In the genomic region with DNA sequence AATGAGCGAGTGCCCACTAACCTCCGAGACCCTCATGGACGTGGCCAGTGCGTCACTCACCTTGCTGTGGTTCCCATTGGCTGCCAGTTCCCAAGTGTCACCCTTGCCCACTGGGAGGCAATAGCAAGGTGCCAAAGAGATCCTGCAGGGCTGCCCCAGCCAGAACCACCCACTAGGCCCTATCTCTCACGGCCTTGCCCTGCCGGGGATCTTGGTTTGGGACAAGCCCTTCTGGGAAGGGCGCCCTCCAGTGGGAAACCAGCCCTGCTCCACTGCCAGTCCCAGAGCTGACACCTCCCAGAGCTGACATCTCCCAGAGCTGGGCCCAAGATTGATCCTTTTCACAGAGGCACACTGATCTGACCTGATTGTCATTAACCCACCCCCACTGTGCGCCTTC, we compare ENCODE assay signal across 9 cellular contexts. TPM values are rescaled to one million over a fixed set of nuclear protein-coding genes. Genes with fewer than 3 reads are reported as not detected.
DNase-seq lines count a peak whose midpoint lies in the region; ATAC-seq and TF ChIP-seq lines count a peak whose summit lies in the region.
"Had no signal": no experiment of that assay in that cellular context is flagged by ENCODE, and none has a peak within 500 bp of the region (broad histone marks: within the 10 kb centered on the region; RNA-seq: fewer than 3 reads in every experiment).

No MANE protein-coding gene starts in this region.

- H3K4me3 Mint-ChIP-seq in brain = peak overlapping the region in 1 of 5 experiments; percentile 57
- H3K4me3 Mint-ChIP-seq in naive thymus-derived CD4-positive, alpha-beta T cell = peak overlapping the region in 9 of 10 donors; percentile 9 to 82 (median 73)

- H3K4me1 ChIP-seq in DOHH2 (ENCODE audit: control insufficient read depth, low read length) = peaks cover 37% of the 10 kb centered on the region
- H3K4me1 ChIP-seq in naive thymus-derived CD4-positive, alpha-beta T cell (ENCODE audit: control insufficient read depth in 2 of 2, insufficient read depth in 2 of 2, low read length in 2 of 2) = peaks cover 32 to 73% of the 10 kb centered on the region in 2 donors

- POLR2A ChIA-PET in naive thymus-derived CD4-positive, alpha-beta T cell (lab: Charles Lee) = interaction anchor here (0.6 to 3.6 kb wide), 10 partner anchors 16 to 345 kb away, joined by 3 to 31 read pairs (median 4); partner anchors contain the start of gene MTFR1L

- H3K36me3 ChIP-seq in DOHH2 (ENCODE audit: control insufficient read depth, low read length) (no peaks in the 10 kb centered on the region), MG63 (no peaks in the 10 kb centered on the region)
- no peaks in the 10 kb centered on the region for H3K36me3 ChIP-seq in naive thymus-derived CD4-positive, alpha-beta T cell (ENCODE audit: control insufficient read depth in 2 of 3, insufficient read depth in 3 of 3, low read length in 3 of 3)

- H3K27me3 ChIP-seq in DOHH2 (ENCODE audit: control insufficient read depth, low read length) (peaks cover 8% of the 10 kb centered on the region), MG63 (no peaks in the 10 kb centered on the region)
- H3K27me3 ChIP-seq in naive thymus-derived CD4-positive, alpha-beta T cell (ENCODE audit: control insufficient read depth in 2 of 2, insufficient read depth in 2 of 2, low read length in 2 of 2) = no peaks in the 10 kb centered on the region

- no peak overlapping the region for H3K4me2 ChIP-seq in DOHH2 (ENCODE audit: low read length)

- 0 out of 2 replicates have a peak, but pooled peaks cover 3% of the 10 kb centered on the region for H4K20me1 ChIP-seq in DOHH2 (ENCODE audit: control insufficient read depth, insufficient read depth, low read depth, low read length)

- peak overlapping the region in 3 of 5 experiments; percentile 20 to 64 (median 59) for H3K27ac Mint-ChIP-seq in brain
- peak overlapping the region; percentile 27 to 98 (median 89) for H3K27ac Mint-ChIP-seq in naive thymus-derived CD4-positive, alpha-beta T cell
- H3K27ac Mint-ChIP-seq: IgD-negative memory B cell had no signal

- intact Hi-C loops in naive thymus-derived CD4-positive, alpha-beta T cell (cut with micrococcal nuclease) = loop anchor here (1.0 to 5.0 kb wide), 9 partner anchors 43 to 296 kb away; partner anchors contain the start of genes LDLRAP1 (in 2 of the 2) and MAN1C1 (in 1 of the 2)

- no peaks in the 10 kb centered on the region for H3K9me3 Mint-ChIP-seq in brain
- H3K9me3 Mint-ChIP-seq in naive thymus-derived CD4-positive, alpha-beta T cell = peaks cover 0 to 5% (median 0%) of the 10 kb centered on the region in 11 donors

- H3K4me3 ChIP-seq in DOHH2 (ENCODE audit: low read length) (no peak overlapping the region), MG63 (no peak overlapping the region)
- H3K4me3 ChIP-seq in naive thymus-derived CD4-positive, alpha-beta T cell (ENCODE audit: low read length) = no peak overlapping the region

- no peak overlapping the region for H3K27ac ChIP-seq in DOHH2 (ENCODE audit: low read depth, low read length)
- peak overlapping the region; percentile 37 for H3K27ac ChIP-seq in naive thymus-derived CD4-positive, alpha-beta T cell (ENCODE audit: low read depth, low read length)

- no peaks in the 10 kb centered on the region for H3K9me2 ChIP-seq in DOHH2 (replicated peaks; ENCODE audit: control insufficient read depth, low read length)

- H3K79me2 ChIP-seq in DOHH2 (ENCODE audit: control insufficient read depth, low read length) = no peaks in the 10 kb centered on the region

- H3K27me3 Mint-ChIP-seq in brain = peaks cover 9% of the 10 kb centered on the region
- H3K27me3 Mint-ChIP-seq in naive thymus-derived CD4-positive, alpha-beta T cell = peaks cover 0 to 37% (median 0%) of the 10 kb centered on the region in 5 donors
- H3K27me3 Mint-ChIP-seq: IgD-negative memory B cell had no signal

- CTCF ChIA-PET in naive thymus-derived CD4-positive, alpha-beta T cell (lab: Charles Lee) = interaction anchor here (0.5 to 4.1 kb wide), 15 partner anchors 10 to 1970 kb away, joined by 3 to 32 read pairs (median 3); partner anchors contain the start of gene MTFR1L

- DNase-seq in MG63 = peak; percentile 39
- peak in 1 of 9 donors; percentile 31 for DNase-seq in naive thymus-derived CD4-positive, alpha-beta T cell
- no peak for DNase-seq in cortex of kidney (lab: John Stamatoyannopoulos, UW)
- DNase-seq in NCI-H1930 (lab: John Stamatoyannopoulos, UW) = no peak

- ATAC-seq in naive thymus-derived CD4-positive, alpha-beta T cell = no peak
- ATAC-seq in GM18517 (IDR thresholded peaks at IDR 0.05; ENCODE audit: unreplicated experiment) = no peak
- no peak for ATAC-seq in GM18868 (IDR thresholded peaks at IDR 0.05; ENCODE audit: unreplicated experiment)

- H3K9me3 ChIP-seq in DOHH2 (ENCODE audit: control insufficient read depth, insufficient read depth, low read length) = no peaks in the 10 kb centered on the region
- H3K9me3 ChIP-seq in MG63 = no peaks in the 10 kb centered on the region
- no peaks in the 10 kb centered on the region for H3K9me3 ChIP-seq in naive thymus-derived CD4-positive, alpha-beta T cell (ENCODE audit: control insufficient read depth in 2 of 3, low read length in 3 of 3)

- no peaks in the 10 kb centered on the region for H3K36me3 Mint-ChIP-seq in brain
- peaks cover 0 to 3% (median 0%) of the 10 kb centered on the region in 5 donors for H3K36me3 Mint-ChIP-seq in naive thymus-derived CD4-positive, alpha-beta T cell
- H3K36me3 Mint-ChIP-seq: IgD-negative memory B cell had no signal

- TF ChIP-seq CTCF in DOHH2 (IDR thresholded peaks at IDR 0.05; ENCODE audit: low read depth, low read length, poor library complexity, severe bottlenecking) = peak; percentile 85
- peak in 1 of 2 experiments; percentile 46 for TF ChIP-seq CTCF in brain (conservative IDR thresholded peaks at IDR 0.05)

- peaks cover 66% of the 10 kb centered on the region for H3K4me1 Mint-ChIP-seq in brain
- H3K4me1 Mint-ChIP-seq in naive thymus-derived CD4-positive, alpha-beta T cell = peaks cover 40 to 93% (median 81%) of the 10 kb centered on the region in 7 donors

- peaks cover 4% of the 10 kb centered on the region; the same call in 1 of the 2 replicates for H3F3A ChIP-seq in DOHH2 (ENCODE audit: control insufficient read depth, insufficient read depth)

RNA-seq across cellular contexts. Expression of gene SELENON, which starts 2.1 kb away (rescaled TPM):
- 12.9 and 18.8 TPM in 2 replicates for total RNA-seq in MG63 (2014; rRNA removed; shearing (Covaris generic); ENCODE audit: low replicate concordance)
- 118 TPM for polyA plus RNA-seq in brain (ENCODE audit: insufficient read depth, low read depth, low replicate concordance)
- 10 to 100 TPM; 11.9 to 27.7 (median 25.8) TPM for total RNA-seq in naive thymus-derived CD4-positive, alpha-beta T cell
- 1 to 10 TPM; 2.6 to 5.6 TPM for polyA plus RNA-seq in naive thymus-derived CD4-positive, alpha-beta T cell

RNA-seq across cellular contexts. Expression of gene MTFR1L, which starts 21.8 kb away (rescaled TPM):
- total RNA-seq in MG63 (2014; rRNA removed; shearing (Covaris generic); ENCODE audit: low replicate concordance) = 18.2 and 24.3 TPM in 2 replicates
- polyA plus RNA-seq in brain (ENCODE audit: insufficient read depth, low read depth, low replicate concordance) = 81.4 TPM
- 10 to 100 TPM; 39.6 to 60.2 (median 42.3) TPM for total RNA-seq in naive thymus-derived CD4-positive, alpha-beta T cell
- polyA plus RNA-seq in naive thymus-derived CD4-positive, alpha-beta T cell = 10 to 100 TPM; 42.4 to 51.2 TPM
